In genomic region chr22:39520054-39520873, GRCh38 we compare ENCODE assay signal across 8 cellular contexts. TPM values are rescaled to one million over a fixed set of nuclear protein-coding genes. Genes with fewer than 3 reads are reported as not detected.
DNase-seq lines count a peak whose midpoint lies in the region; TF ChIP-seq lines count a peak whose summit lies in the region.

Gene ATF4, plus strand, starts transcription at chr22:39520562. Its CDS starts 884 bp downstream, at chr22:39521446.

- CTCF ChIA-PET in activated CD8-positive, alpha-beta memory T cell treated with anti-CD3 and anti-CD28 coated beads for 36 hours (lab: Charles Lee): interaction anchor here (0.8 to 2.2 kb wide), 4 partner anchors 9 to 27 kb away, joined by 3 to 16 read pairs (median 5); partner anchors contain the start of gene MIEF1

- POLR2A ChIA-PET in activated CD8-positive, alpha-beta memory T cell treated with anti-CD3 and anti-CD28 coated beads for 36 hours (lab: Charles Lee): interaction anchor here (0.5 to 2.3 kb wide), 18 partner anchors 9 to 727 kb away, joined by 3 to 26 read pairs (median 4); partner anchors contain the start of genes MIEF1, RPL3 and RPS19BP1

- no peak for TF ChIP-seq CTCF in GM20000 (IDR thresholded peaks at IDR 0.05; ENCODE audit: extremely low read depth, missing control alignments)

- DNase-seq in CMK (ENCODE audit: low read depth) (peak; percentile 99), GM20000 (ENCODE audit: low spot score) (peak; percentile 98), HT-29 (ENCODE audit: low spot score) (peak; percentile 93), NOMO-1 (lab: John Stamatoyannopoulos, UW; ENCODE audit: unreplicated experiment in 2 of 2) (peak; percentile 98 to 99), lung microvascular endothelial cell (ENCODE audit: low read depth in 2 of 2) (peak; percentile 100)
- DNase-seq in effector CD8-positive, alpha-beta T cell (lab: John Stamatoyannopoulos, UW): peak; percentile 92
- peak; percentile 92 to 95 (median 95) for DNase-seq in stimulated activated CD4-positive, alpha-beta T cell treated with anti-CD3 and anti-CD28 coated beads, TNF-alpha, amount 100 ng/mL, for 48 hours (ENCODE audit: low read depth in 3 of 3)

RNA-seq across cellular contexts. Expression of gene ATF4, which starts in this region (rescaled TPM):
- 314 and 320 TPM in 2 replicates for total RNA-seq in HT-29 (2014; rRNA removed; shearing (Covaris generic))
- total RNA-seq in activated CD8-positive, alpha-beta memory T cell treated with anti-CD3 and anti-CD28 coated beads for 36 hours: 100 to 1,000 TPM; 816 to 818 TPM
- 126 and 213 TPM in 2 replicates for total RNA-seq in lung microvascular endothelial cell

Comparison
In these comparisons a context has a peak if more than half of its experiments do, and no peak if none do; other contexts are left out.
1. Peak in every context shown above with its lines: DNase-seq.